In the genomic region with DNA sequence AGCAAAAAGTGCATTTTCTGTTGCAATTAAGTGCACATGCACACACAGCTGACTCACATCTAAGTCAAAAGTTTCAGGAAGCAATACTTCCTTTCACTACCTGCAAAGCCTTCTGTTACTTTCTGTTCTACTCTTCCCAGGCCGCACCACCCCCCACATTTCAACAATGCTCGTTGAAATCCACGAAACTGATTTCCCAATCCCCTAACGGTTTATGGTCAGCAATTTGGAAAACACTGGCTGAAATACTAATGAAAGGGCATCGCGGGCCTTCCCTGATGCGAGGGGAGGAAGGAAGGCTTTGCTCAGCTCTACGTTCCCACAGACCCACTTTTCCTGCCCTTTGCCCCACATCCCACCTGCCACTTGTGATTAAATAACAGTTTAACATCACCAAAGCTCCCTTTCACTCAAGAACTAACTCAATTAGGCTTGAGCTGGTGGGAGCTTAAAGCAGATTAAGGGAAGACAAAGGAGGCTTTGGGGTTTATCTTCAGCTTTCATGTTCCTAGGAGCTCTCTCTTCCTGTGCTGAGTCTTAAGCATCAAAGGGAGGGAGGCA, we compare ENCODE assay signal across 1 cellular context.
A peak's percentile ranks its signal among the peaks of the same experiment; 100 is the strongest.
TF ChIP-seq lines count a peak whose summit lies in the region.

No MANE protein-coding gene starts in this region.

TF ChIP-seq in HepG2, 621 proteins besides CTCF, POLR2A, EP300 and RAD21 (continued from another document and continues in another):
- TF ChIP-seq, protein P1, sequence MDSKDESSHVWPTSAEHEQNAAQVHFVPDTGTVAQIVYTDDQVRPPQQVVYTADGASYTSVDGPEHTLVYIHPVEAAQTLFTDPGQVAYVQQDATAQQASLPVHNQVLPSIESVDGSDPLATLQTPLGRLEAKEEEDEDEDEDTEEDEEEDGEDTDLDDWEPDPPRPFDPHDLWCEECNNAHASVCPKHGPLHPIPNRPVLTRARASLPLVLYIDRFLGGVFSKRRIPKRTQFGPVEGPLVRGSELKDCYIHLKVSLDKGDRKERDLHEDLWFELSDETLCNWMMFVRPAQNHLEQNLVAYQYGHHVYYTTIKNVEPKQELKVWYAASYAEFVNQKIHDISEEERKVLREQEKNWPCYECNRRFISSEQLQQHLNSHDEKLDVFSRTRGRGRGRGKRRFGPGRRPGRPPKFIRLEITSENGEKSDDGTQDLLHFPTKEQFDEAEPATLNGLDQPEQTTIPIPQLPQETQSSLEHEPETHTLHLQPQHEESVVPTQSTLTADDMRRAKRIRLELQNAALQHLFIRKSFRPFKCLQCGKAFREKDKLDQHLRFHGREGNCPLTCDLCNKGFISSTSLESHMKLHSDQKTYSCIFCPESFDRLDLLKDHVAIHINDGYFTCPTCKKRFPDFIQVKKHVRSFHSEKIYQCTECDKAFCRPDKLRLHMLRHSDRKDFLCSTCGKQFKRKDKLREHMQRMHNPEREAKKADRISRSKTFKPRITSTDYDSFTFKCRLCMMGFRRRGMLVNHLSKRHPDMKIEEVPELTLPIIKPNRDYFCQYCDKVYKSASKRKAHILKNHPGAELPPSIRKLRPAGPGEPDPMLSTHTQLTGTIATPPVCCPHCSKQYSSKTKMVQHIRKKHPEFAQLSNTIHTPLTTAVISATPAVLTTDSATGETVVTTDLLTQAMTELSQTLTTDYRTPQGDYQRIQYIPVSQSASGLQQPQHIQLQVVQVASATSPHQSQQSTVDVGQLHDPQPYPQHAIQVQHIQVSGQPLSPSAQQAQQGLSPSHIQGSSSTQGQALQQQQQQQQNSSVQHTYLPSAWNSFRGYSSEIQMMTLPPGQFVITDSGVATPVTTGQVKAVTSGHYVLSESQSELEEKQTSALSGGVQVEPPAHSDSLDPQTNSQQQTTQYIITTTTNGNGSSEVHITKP (CRISPR knock-in tag; IDR thresholded peaks at IDR 0.05; ENCODE audit: low read depth): no peak
- TF ChIP-seq POLR2AphosphoS2 (IDR thresholded peaks at IDR 0.05; ENCODE audit: low read depth, low read length) (no peak), ZBTB8A (CRISPR knock-in tag; IDR thresholded peaks at IDR 0.05; ENCODE audit: borderline replicate concordance, low read depth) (no peak), PRMT3 (CRISPR knock-in tag; IDR thresholded peaks at IDR 0.05; ENCODE audit: borderline replicate concordance, low read depth) (no peak), ZNF614 (CRISPR knock-in tag; IDR thresholded peaks at IDR 0.05; ENCODE audit: borderline replicate concordance) (no peak), SIN3A (IDR thresholded peaks at IDR 0.05; ENCODE audit: borderline replicate concordance, low read depth, low read length) (no peak), FOSL1 (CRISPR knock-in tag; IDR thresholded peaks at IDR 0.05; ENCODE audit: borderline replicate concordance) (no peak), BCL6 (CRISPR knock-in tag; IDR thresholded peaks at IDR 0.05) (peak; percentile 44), FIP1L1 (IDR thresholded peaks at IDR 0.05; ENCODE audit: borderline replicate concordance, insufficient read depth, low read depth, low read length) (no peak), CEBPB (IDR thresholded peaks at IDR 0.05; ENCODE audit: borderline replicate concordance, low read depth, low read length) (peak; percentile 80), ZNF556 (CRISPR knock-in tag; IDR thresholded peaks at IDR 0.05; ENCODE audit: borderline replicate concordance) (no peak), NR2F1 (CRISPR knock-in tag; IDR thresholded peaks at IDR 0.05) (no peak), NKX3-1 (CRISPR knock-in tag; IDR thresholded peaks at IDR 0.05) (no peak), ZNF660 (CRISPR knock-in tag; IDR thresholded peaks at IDR 0.05; ENCODE audit: borderline replicate concordance, low read depth) (no peak), CEBPG (CRISPR knock-in tag; IDR thresholded peaks at IDR 0.05) (peak; percentile 90), ZKSCAN8 (CRISPR knock-in tag; IDR thresholded peaks at IDR 0.05; ENCODE audit: borderline replicate concordance) (no peak), SSRP1 (CRISPR knock-in tag; IDR thresholded peaks at IDR 0.05) (0 out of 2 replicates have a peak, but pooled peaks have one; percentile 36), NR2C2 (CRISPR knock-in tag; IDR thresholded peaks at IDR 0.05; ENCODE audit: borderline replicate concordance) (peak; percentile 24; the same call in 1 of the 2 replicates), SKI (IDR thresholded peaks at IDR 0.05; ENCODE audit: partially characterized antibody) (no peak), THAP11 (CRISPR knock-in tag; IDR thresholded peaks at IDR 0.05) (peak; percentile 38; the same call in 1 of the 2 replicates), ZC3H13 (CRISPR knock-in tag; IDR thresholded peaks at IDR 0.05) (no peak), SRF (IDR thresholded peaks at IDR 0.05; ENCODE audit: low read depth, low read length) (no peak), ZNF432 (CRISPR knock-in tag; IDR thresholded peaks at IDR 0.05; ENCODE audit: borderline replicate concordance) (no peak)
- TF ChIP-seq, protein P2, sequence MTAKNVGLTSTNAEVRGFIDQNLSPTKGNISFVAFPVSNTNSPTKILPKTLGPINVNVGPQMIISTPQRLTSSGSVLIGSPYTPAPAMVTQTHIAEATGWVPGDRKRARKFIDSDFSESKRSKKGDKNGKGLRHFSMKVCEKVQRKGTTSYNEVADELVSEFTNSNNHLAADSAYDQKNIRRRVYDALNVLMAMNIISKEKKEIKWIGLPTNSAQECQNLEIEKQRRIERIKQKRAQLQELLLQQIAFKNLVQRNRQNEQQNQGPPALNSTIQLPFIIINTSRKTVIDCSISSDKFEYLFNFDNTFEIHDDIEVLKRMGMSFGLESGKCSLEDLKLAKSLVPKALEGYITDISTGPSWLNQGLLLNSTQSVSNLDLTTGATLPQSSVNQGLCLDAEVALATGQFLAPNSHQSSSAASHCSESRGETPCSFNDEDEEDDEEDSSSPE (CRISPR knock-in tag; IDR thresholded peaks at IDR 0.05): no peak
- TF ChIP-seq, protein P3, sequence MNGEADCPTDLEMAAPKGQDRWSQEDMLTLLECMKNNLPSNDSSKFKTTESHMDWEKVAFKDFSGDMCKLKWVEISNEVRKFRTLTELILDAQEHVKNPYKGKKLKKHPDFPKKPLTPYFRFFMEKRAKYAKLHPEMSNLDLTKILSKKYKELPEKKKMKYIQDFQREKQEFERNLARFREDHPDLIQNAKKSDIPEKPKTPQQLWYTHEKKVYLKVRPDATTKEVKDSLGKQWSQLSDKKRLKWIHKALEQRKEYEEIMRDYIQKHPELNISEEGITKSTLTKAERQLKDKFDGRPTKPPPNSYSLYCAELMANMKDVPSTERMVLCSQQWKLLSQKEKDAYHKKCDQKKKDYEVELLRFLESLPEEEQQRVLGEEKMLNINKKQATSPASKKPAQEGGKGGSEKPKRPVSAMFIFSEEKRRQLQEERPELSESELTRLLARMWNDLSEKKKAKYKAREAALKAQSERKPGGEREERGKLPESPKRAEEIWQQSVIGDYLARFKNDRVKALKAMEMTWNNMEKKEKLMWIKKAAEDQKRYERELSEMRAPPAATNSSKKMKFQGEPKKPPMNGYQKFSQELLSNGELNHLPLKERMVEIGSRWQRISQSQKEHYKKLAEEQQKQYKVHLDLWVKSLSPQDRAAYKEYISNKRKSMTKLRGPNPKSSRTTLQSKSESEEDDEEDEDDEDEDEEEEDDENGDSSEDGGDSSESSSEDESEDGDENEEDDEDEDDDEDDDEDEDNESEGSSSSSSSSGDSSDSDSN (CRISPR knock-in tag; IDR thresholded peaks at IDR 0.05): no peak
- TF ChIP-seq, protein P4, sequence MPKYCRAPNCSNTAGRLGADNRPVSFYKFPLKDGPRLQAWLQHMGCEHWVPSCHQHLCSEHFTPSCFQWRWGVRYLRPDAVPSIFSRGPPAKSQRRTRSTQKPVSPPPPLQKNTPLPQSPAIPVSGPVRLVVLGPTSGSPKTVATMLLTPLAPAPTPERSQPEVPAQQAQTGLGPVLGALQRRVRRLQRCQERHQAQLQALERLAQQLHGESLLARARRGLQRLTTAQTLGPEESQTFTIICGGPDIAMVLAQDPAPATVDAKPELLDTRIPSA (CRISPR knock-in tag; IDR thresholded peaks at IDR 0.05; ENCODE audit: borderline replicate concordance): no peak
- TF ChIP-seq, protein P5, sequence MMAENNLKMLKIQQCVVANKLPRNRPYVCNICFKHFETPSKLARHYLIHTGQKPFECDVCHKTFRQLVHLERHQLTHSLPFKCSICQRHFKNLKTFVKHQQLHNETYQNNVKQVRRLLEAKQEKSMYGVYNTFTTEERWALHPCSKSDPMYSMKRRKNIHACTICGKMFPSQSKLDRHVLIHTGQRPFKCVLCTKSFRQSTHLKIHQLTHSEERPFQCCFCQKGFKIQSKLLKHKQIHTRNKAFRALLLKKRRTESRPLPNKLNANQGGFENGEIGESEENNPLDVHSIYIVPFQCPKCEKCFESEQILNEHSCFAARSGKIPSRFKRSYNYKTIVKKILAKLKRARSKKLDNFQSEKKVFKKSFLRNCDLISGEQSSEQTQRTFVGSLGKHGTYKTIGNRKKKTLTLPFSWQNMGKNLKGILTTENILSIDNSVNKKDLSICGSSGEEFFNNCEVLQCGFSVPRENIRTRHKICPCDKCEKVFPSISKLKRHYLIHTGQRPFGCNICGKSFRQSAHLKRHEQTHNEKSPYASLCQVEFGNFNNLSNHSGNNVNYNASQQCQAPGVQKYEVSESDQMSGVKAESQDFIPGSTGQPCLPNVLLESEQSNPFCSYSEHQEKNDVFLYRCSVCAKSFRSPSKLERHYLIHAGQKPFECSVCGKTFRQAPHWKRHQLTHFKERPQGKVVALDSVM (CRISPR knock-in tag; IDR thresholded peaks at IDR 0.05): no peak
- TF ChIP-seq, protein P6, sequence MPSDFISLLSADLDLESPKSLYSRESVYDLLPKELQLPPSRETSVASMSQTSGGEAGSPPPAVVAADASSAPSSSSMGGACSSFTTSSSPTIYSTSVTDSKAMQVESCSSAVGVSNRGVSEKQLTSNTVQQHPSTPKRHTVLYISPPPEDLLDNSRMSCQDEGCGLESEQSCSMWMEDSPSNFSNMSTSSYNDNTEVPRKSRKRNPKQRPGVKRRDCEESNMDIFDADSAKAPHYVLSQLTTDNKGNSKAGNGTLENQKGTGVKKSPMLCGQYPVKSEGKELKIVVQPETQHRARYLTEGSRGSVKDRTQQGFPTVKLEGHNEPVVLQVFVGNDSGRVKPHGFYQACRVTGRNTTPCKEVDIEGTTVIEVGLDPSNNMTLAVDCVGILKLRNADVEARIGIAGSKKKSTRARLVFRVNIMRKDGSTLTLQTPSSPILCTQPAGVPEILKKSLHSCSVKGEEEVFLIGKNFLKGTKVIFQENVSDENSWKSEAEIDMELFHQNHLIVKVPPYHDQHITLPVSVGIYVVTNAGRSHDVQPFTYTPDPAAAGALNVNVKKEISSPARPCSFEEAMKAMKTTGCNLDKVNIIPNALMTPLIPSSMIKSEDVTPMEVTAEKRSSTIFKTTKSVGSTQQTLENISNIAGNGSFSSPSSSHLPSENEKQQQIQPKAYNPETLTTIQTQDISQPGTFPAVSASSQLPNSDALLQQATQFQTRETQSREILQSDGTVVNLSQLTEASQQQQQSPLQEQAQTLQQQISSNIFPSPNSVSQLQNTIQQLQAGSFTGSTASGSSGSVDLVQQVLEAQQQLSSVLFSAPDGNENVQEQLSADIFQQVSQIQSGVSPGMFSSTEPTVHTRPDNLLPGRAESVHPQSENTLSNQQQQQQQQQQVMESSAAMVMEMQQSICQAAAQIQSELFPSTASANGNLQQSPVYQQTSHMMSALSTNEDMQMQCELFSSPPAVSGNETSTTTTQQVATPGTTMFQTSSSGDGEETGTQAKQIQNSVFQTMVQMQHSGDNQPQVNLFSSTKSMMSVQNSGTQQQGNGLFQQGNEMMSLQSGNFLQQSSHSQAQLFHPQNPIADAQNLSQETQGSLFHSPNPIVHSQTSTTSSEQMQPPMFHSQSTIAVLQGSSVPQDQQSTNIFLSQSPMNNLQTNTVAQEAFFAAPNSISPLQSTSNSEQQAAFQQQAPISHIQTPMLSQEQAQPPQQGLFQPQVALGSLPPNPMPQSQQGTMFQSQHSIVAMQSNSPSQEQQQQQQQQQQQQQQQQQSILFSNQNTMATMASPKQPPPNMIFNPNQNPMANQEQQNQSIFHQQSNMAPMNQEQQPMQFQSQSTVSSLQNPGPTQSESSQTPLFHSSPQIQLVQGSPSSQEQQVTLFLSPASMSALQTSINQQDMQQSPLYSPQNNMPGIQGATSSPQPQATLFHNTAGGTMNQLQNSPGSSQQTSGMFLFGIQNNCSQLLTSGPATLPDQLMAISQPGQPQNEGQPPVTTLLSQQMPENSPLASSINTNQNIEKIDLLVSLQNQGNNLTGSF (CRISPR knock-in tag; IDR thresholded peaks at IDR 0.05): no peak
- TF ChIP-seq, protein P7, sequence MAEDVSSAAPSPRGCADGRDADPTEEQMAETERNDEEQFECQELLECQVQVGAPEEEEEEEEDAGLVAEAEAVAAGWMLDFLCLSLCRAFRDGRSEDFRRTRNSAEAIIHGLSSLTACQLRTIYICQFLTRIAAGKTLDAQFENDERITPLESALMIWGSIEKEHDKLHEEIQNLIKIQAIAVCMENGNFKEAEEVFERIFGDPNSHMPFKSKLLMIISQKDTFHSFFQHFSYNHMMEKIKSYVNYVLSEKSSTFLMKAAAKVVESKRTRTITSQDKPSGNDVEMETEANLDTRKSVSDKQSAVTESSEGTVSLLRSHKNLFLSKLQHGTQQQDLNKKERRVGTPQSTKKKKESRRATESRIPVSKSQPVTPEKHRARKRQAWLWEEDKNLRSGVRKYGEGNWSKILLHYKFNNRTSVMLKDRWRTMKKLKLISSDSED (CRISPR knock-in tag; IDR thresholded peaks at IDR 0.05): no peak
- TF ChIP-seq, protein P8, sequence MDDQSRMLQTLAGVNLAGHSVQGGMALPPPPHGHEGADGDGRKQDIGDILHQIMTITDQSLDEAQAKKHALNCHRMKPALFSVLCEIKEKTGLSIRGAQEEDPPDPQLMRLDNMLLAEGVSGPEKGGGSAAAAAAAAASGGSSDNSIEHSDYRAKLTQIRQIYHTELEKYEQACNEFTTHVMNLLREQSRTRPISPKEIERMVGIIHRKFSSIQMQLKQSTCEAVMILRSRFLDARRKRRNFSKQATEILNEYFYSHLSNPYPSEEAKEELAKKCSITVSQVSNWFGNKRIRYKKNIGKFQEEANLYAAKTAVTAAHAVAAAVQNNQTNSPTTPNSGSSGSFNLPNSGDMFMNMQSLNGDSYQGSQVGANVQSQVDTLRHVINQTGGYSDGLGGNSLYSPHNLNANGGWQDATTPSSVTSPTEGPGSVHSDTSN (CRISPR knock-in tag; IDR thresholded peaks at IDR 0.05; ENCODE audit: borderline replicate concordance): no peak
